In genomic region chr1:228109073-228109961, GRCh38 we compare ENCODE assay signal across 8 cellular contexts. TPM values are rescaled to one million over a fixed set of nuclear protein-coding genes. Genes with fewer than 3 reads are reported as not detected.
DNase-seq lines count a peak whose midpoint lies in the region; ATAC-seq lines count a peak whose summit lies in the region.

Gene MRPL55 (minus strand): TSS chr1:228109299. CDS start chr1:228108260, 1,039 bp downstream.

- no peaks in the 10 kb centered on the region for H3K27me3 Mint-ChIP-seq in memory B cell

- H3K9me3 ChIP-seq in effector memory CD4-positive, alpha-beta T cell (ENCODE audit: control insufficient read depth, low read length), result no peaks in the 10 kb centered on the region

- H3K27me3 ChIP-seq in effector memory CD4-positive, alpha-beta T cell (replicated peaks; ENCODE audit: control insufficient read depth, insufficient read depth, low read length, poor library complexity, severe bottlenecking), result no peaks in the 10 kb centered on the region

- CTCF ChIA-PET in activated CD8-positive, alpha-beta memory T cell treated with anti-CD3 and anti-CD28 coated beads for 36 hours (lab: Charles Lee), result interaction anchor here (0.7 to 1.4 kb wide), 4 partner anchors 13 to 346 kb away, joined by 3 to 5 read pairs (median 3); no protein-coding TSS in a partner anchor

- H3K36me3 ChIP-seq in effector memory CD4-positive, alpha-beta T cell (ENCODE audit: control insufficient read depth, insufficient read depth, low read length), result peaks cover 17% of the 10 kb centered on the region

- DNase-seq in COLO668 (lab: John Stamatoyannopoulos, UW; ENCODE audit: unreplicated experiment) (peak; percentile 98), HT1080 (ENCODE audit: low read depth) (peak; percentile 90), NOMO-1 (lab: John Stamatoyannopoulos, UW; ENCODE audit: unreplicated experiment in 2 of 2) (peak; percentile 93 to 95), memory B cell (ENCODE audit: low spot score in 2 of 2) (peak; percentile 99 to 100)
- DNase-seq in effector memory CD4-positive, alpha-beta T cell, result peak; percentile 96 to 98 (median 97)
- DNase-seq in stimulated activated CD8-positive, alpha-beta memory T cell treated with anti-CD3 and anti-CD28 coated beads, Interleukin-12 subunit alpha, Interleukin-12 subunit beta, amount 100 ng/mL, for 24 hours (ENCODE audit: extremely low read depth), result peak; percentile 88

- no peaks in the 10 kb centered on the region for H3K9me3 Mint-ChIP-seq in memory B cell

- H3K4me3 Mint-ChIP-seq in memory B cell, result peak within 1 kb of the TSS; percentile 96

- peak within 1 kb of the TSS; percentile 99 for H3K27ac Mint-ChIP-seq in memory B cell

- ATAC-seq in GM21360 (IDR thresholded peaks at IDR 0.05; ENCODE audit: unreplicated experiment) (peak; percentile 82), memory B cell (ENCODE audit: low read depth) (peak; percentile 96)

- peak within 1 kb of the TSS; percentile 98 for H3K4me3 ChIP-seq in effector memory CD4-positive, alpha-beta T cell (ENCODE audit: insufficient read depth, low read depth, low read length, poor library complexity, severe bottlenecking)

- POLR2A ChIA-PET in activated CD8-positive, alpha-beta memory T cell treated with anti-CD3 and anti-CD28 coated beads for 36 hours (lab: Charles Lee), result interaction anchor here (0.7 to 2.5 kb wide), 4 partner anchors 11 to 348 kb away, joined by 3 to 6 read pairs (median 4); partner anchors contain the start of genes ARF1 and GUK1

- peaks cover 6% of the 10 kb centered on the region for H3K36me3 Mint-ChIP-seq in memory B cell

- peaks cover 20% of the 10 kb centered on the region for H3K4me1 Mint-ChIP-seq in memory B cell

- H3K4me1 ChIP-seq in effector memory CD4-positive, alpha-beta T cell (ENCODE audit: control insufficient read depth, insufficient read depth, low read length, poor library complexity, severe bottlenecking), result peaks cover 18% of the 10 kb centered on the region

- peak within 1 kb of the TSS; percentile 84 for H3K27ac ChIP-seq in effector memory CD4-positive, alpha-beta T cell (ENCODE audit: insufficient read depth, low read length, poor library complexity, severe bottlenecking)

RNA-seq across cellular contexts. Expression of gene MRPL55, which starts in this region (rescaled TPM):
- 53.8 and 73.2 TPM in 2 replicates for total RNA-seq in HT1080 (2014; rRNA removed; shearing (Covaris generic))
- polyA plus RNA-seq in HT1080 (2015; cell fraction: cytosol; rRNA removed), result 34.8 and 44.4 TPM in 2 replicates
- polyA plus RNA-seq in HT1080 (2015; cell fraction: nucleus; rRNA removed), result 45.6 and 71.3 TPM in 2 replicates
- 10 to 100 TPM; 69.7 to 75.8 TPM for total RNA-seq in activated CD8-positive, alpha-beta memory T cell treated with anti-CD3 and anti-CD28 coated beads for 36 hours

Comparison
In these comparisons a context has a peak if more than half of its experiments do, and no peak if none do; other contexts are left out.
1. Peak in every context shown above with its lines: DNase-seq, ATAC-seq, H3K4me3 ChIP-seq and H3K27ac ChIP-seq.